8 cellular contexts compared by ENCODE assay signal in the genomic region with DNA sequence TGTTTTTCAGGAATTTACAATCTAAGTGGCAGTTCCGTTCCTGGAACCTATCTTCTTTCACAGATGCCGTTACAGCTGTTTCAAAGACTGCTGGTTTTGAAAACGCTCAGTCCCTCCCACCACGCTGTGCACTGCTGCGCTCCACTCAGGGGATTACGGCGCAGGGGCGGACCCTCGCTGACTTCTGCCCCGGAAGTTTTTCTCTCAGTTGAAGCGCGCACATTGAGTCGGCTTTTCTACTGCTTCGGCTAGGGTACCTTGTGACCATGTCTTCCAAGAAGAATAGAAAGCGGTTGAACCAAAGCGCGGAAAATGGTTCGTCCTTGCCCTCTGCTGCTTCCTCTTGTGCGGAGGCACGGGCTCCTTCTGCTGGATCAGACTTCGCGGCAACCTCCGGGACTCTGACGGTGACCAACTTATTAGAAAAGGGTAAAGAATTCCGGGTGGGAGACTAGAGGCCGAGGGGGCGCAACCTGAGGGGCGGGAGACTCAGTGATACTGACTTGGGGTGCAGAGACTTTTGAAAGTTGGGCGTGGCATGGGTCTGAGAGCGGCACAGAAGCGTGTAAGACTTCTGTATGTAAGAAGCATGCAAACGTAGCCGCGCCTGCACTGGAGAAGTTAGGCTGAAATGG. TPM values are rescaled to one million over a fixed set of nuclear protein-coding genes. Genes with fewer than 3 reads are reported as not detected.
A peak's percentile ranks its signal among the peaks of the same experiment; 100 is the strongest.
DNase-seq lines count a peak whose midpoint lies in the region; ATAC-seq and TF ChIP-seq lines count a peak whose summit lies in the region.

No MANE protein-coding gene starts in this region.

- peak overlapping the region; percentile 91 for H3K27ac Mint-ChIP-seq in chondrocyte (ENCODE audit: unreplicated experiment)

- no peaks in the 10 kb centered on the region for H3K9me3 Mint-ChIP-seq in chondrocyte (ENCODE audit: low read depth)

- H3K4me3 Mint-ChIP-seq in chondrocyte (ENCODE audit: unreplicated experiment), result no peak overlapping the region

- no peaks in the 10 kb centered on the region for H3K36me3 Mint-ChIP-seq in chondrocyte (ENCODE audit: low read depth)

- H3K27me3 Mint-ChIP-seq in chondrocyte (ENCODE audit: low read depth), result no peaks in the 10 kb centered on the region

- ATAC-seq in GM19035 (IDR thresholded peaks at IDR 0.05; ENCODE audit: unreplicated experiment) (peak; percentile 97), HG03342 (IDR thresholded peaks at IDR 0.05; ENCODE audit: unreplicated experiment) (peak; percentile 98)

- TF ChIP-seq CTCF in AG09319 (IDR thresholded peaks at IDR 0.05; ENCODE audit: low read depth, low read length), result no peak; the same call in 1 of the 2 replicates
- peak; percentile 34 for TF ChIP-seq CTCF in chondrocyte (IDR thresholded peaks at IDR 0.05)

- peaks cover 12% of the 10 kb centered on the region for H3K4me1 Mint-ChIP-seq in chondrocyte (ENCODE audit: low read depth)

- DNase-seq in AG09319 (ENCODE audit: extremely low read depth, low read depth) (peak; percentile 25), NCI-H460 (ENCODE audit: extremely low read depth, low read depth) (peak; percentile 82), chondrocyte (ENCODE audit: low spot score) (peak; percentile 91), kidney glomerular epithelial cell (lab: John Stamatoyannopoulos, UW) (peak; percentile 83)
- peak; percentile 79 for DNase-seq in activated CD4-positive, alpha-beta T cell treated with anti-CD3 and anti-CD28 coated beads for 1 hour
- peak; percentile 75 to 76 for DNase-seq in stimulated activated CD4-positive, alpha-beta T cell treated with anti-CD3 and anti-CD28 coated beads, Interleukin-1b, Interleukin-23, amount 100 ng/mL, for 4 hours (ENCODE audit: low read depth in 2 of 2)

RNA-seq across cellular contexts. Expression of a gene that starts 0.6 kb away (rescaled TPM):
- total RNA-seq in NCI-H460 (2014; rRNA removed; shearing (Covaris generic)), result 16.4 and 20.9 TPM in 2 replicates
- 10.5 and 11.8 TPM in 2 replicates for polyA plus RNA-seq in NCI-H460 (2014; cell fraction: nucleus; rRNA removed)
- 4.2 to 5.7 TPM (median 4.6 TPM) in 3 replicates for total RNA-seq in chondrocyte

Comparison
In these comparisons a context has a peak if more than half of its experiments do, and no peak if none do; other contexts are left out.
1. Peak in every context shown above with its lines: DNase-seq and ATAC-seq.
2. DNase-seq: peak in every context shown above with its lines; median percentile 91 in chondrocyte; 83 in kidney glomerular epithelial cell; 82 in NCI-H460; 79 in activated CD4-positive, alpha-beta T cell treated with anti-CD3 and anti-CD28 coated beads for 1 hour; 76 in stimulated activated CD4-positive, alpha-beta T cell treated with anti-CD3 and anti-CD28 coated beads, Interleukin-1b, Interleukin-23, amount 100 ng/mL, for 4 hours; 25 in AG09319.